In genomic region chr6:152642578-152643375, GRCh38 we compare ENCODE assay signal across 8 cellular contexts. TPM values are rescaled to one million over a fixed set of nuclear protein-coding genes. Genes with fewer than 3 reads are reported as not detected.
DNase-seq lines count a peak whose midpoint lies in the region; ATAC-seq, FAIRE-seq and TF ChIP-seq lines count a peak whose summit lies in the region.

No MANE protein-coding gene starts in this region.

- H3F3A ChIP-seq in PC-3 (ENCODE audit: low read length, unreplicated experiment), result no peaks in the 10 kb centered on the region

- H3K4me3 ChIP-seq in PC-3 (ENCODE audit: low read length) (no peak overlapping the region), left lung (no peak overlapping the region)

- H3K9me2 ChIP-seq in PC-3 (replicated peaks; ENCODE audit: low read length), result no peaks in the 10 kb centered on the region

- no TSS peak for BruUV-seq in PC-3 (replicated peaks; lab: Mats Ljungman, UMichigan)

- H3K27me3 ChIP-seq in PC-3 (ENCODE audit: low read length) (peaks cover 60% of the 10 kb centered on the region), left lung (peaks cover 0 to 4% of the 10 kb centered on the region in 2 donors)

- H4K20me1 ChIP-seq in PC-3 (ENCODE audit: low read length), result no peaks in the 10 kb centered on the region

- H2AFZ ChIP-seq in PC-3 (ENCODE audit: low read length), result no peak overlapping the region

- CTCF ChIA-PET in PC-3 (lab: Charles Lee), result no interaction called here

- no peak overlapping the region for H3K4me2 ChIP-seq in PC-3 (ENCODE audit: low read length)

- ATAC-seq in GM19043 (IDR thresholded peaks at IDR 0.05; ENCODE audit: low read depth, unreplicated experiment) (peak; percentile 88), HG03342 (IDR thresholded peaks at IDR 0.05; ENCODE audit: unreplicated experiment) (peak; percentile 67), PC-3 (peak; percentile 90), left lung (peak; percentile 100)

- H3K9me3 ChIP-seq in PC-3 (ENCODE audit: low read length) (no peaks in the 10 kb centered on the region), left lung (no peaks in the 10 kb centered on the region)

- FAIRE-seq in urothelium cell line (lab: Jason Lieb, UNC), result no peak

- H3K27ac ChIP-seq in PC-3 (ENCODE audit: low read length) (no peak overlapping the region), caudate nucleus (ENCODE audit: low read depth, low read length) (no peak overlapping the region), left lung (no peak overlapping the region)

- POLR2A ChIA-PET in PC-3 (lab: Charles Lee; ENCODE audit: unreplicated experiment), result interaction anchor here (0.5 kb wide), 1 partner anchor 164 kb away, joined by 3 read pairs; no protein-coding TSS in a partner anchor

- H3K9ac ChIP-seq in PC-3 (ENCODE audit: low read length), result no peak overlapping the region

- no peaks in the 10 kb centered on the region for H3K79me2 ChIP-seq in PC-3 (ENCODE audit: low read length)

- intact Hi-C loops in PC-3 (cut with micrococcal nuclease) (loop anchor here (2.0 kb wide), 1 partner anchor 90 kb away; no protein-coding TSS in a partner anchor), left lung (cut with DNase I) (loop anchor here in 1 of 2 donors (5.0 kb wide), 1 partner anchor 90 kb away; no protein-coding TSS in a partner anchor)

- DNase-seq in DMS53 treated with DMSO at 0.1 percent for 48 hours (lab: John Stamatoyannopoulos, UW; ENCODE audit: unreplicated experiment) (peak; percentile 75), PC-3 (peak; percentile 60), caudate nucleus (lab: John Stamatoyannopoulos, UW) (peak in 53 of 61 donors; percentile 2 to 85 (median 31)), left lung (peak; percentile 67 to 84), urothelium cell line (ENCODE audit: low spot score) (peak; percentile 54)
- DNase-seq in stimulated activated CD4-positive, alpha-beta T cell treated with anti-CD3 and anti-CD28 coated beads, Interleukin-4, amount 100 ng/mL, for 24 hours, result no peak

- no peaks in the 10 kb centered on the region for H3K36me3 ChIP-seq in PC-3 (ENCODE audit: low read depth, low read length)
- H3K36me3 ChIP-seq in left lung, result no peaks in the 10 kb centered on the region

- no peaks in the 10 kb centered on the region for H3K4me1 ChIP-seq in PC-3 (ENCODE audit: insufficient read depth, low read length)
- H3K4me1 ChIP-seq in left lung, result no peaks in the 10 kb centered on the region

- TF ChIP-seq CTCF in PC-3 (conservative IDR thresholded peaks at IDR 0.05; ENCODE audit: low read depth, low read length) (peak; percentile 65), left lung (IDR thresholded peaks at IDR 0.05) (peak; percentile 50 to 59)

RNA-seq across cellular contexts. Expression of gene SYNE1, which starts 5.6 kb away (rescaled TPM):
- 11.6 and 16.7 TPM in 2 replicates for total RNA-seq in PC-3 (2014; rRNA removed)
- 100 to 1,000 TPM; 171 to 201 TPM for total RNA-seq in left lung

RNA-seq across cellular contexts. Expression of gene MYCT1, which starts 54.9 kb away (rescaled TPM):
- 0.55 TPM in 1 of 2 replicates, not detected in the other for total RNA-seq in PC-3 (2014; rRNA removed)
- 10 to 100 TPM; 10.3 to 18.4 TPM for total RNA-seq in left lung
